9 cellular contexts compared by ENCODE assay signal in genomic region chr14:78933948-78934524, GRCh38.
DNase-seq lines count a peak whose midpoint lies in the region; ATAC-seq, FAIRE-seq and TF ChIP-seq lines count a peak whose summit lies in the region.
"Had no signal": no experiment of that assay in that cellular context is flagged by ENCODE, and none has a peak within 500 bp of the region (broad histone marks: within the 10 kb centered on the region; RNA-seq: fewer than 3 reads in every experiment).

No MANE protein-coding gene starts in this region.

- no peaks in the 10 kb centered on the region for H3K9me3 Mint-ChIP-seq in activated naive CD4-positive, alpha-beta T cell treated with anti-CD3 and anti-CD28 coated beads, Interleukin-2, amount 10 ng/mL, durations not matched to agents 7 days and 5 days

- H3K9me3 ChIP-seq in uterus: no peaks in the 10 kb centered on the region

- no peaks in the 10 kb centered on the region for H3K36me3 Mint-ChIP-seq in activated naive CD4-positive, alpha-beta T cell treated with anti-CD3 and anti-CD28 coated beads, Interleukin-2, amount 10 ng/mL, durations not matched to agents 7 days and 5 days
- H3K36me3 Mint-ChIP-seq: IgD-negative memory B cell had no signal

- no peaks in the 10 kb centered on the region for H3K36me3 ChIP-seq in kidney epithelial cell (ENCODE audit: control insufficient read depth, insufficient read depth, low read length)
- H3K36me3 ChIP-seq in uterus: no peaks in the 10 kb centered on the region

- intact Hi-C loops in uterus (cut with DNase I; ENCODE audit: low total_unique reads): no loop called here

- H3K4me1 Mint-ChIP-seq in activated naive CD4-positive, alpha-beta T cell treated with anti-CD3 and anti-CD28 coated beads, Interleukin-2, amount 10 ng/mL, durations not matched to agents 7 days and 5 days: no peaks in the 10 kb centered on the region
- H3K4me1 Mint-ChIP-seq: IgD-negative memory B cell had no signal

- no peaks in the 10 kb centered on the region for H3K27me3 Mint-ChIP-seq in activated naive CD4-positive, alpha-beta T cell treated with anti-CD3 and anti-CD28 coated beads, Interleukin-2, amount 10 ng/mL, durations not matched to agents 7 days and 5 days
- H3K27me3 Mint-ChIP-seq: IgD-negative memory B cell had no signal

- no peak overlapping the region for H3K4me3 Mint-ChIP-seq in activated naive CD4-positive, alpha-beta T cell treated with anti-CD3 and anti-CD28 coated beads, Interleukin-2, amount 10 ng/mL, durations not matched to agents 7 days and 5 days
- H3K4me3 Mint-ChIP-seq: IgD-negative memory B cell had no signal

- H3K4me3 ChIP-seq in kidney epithelial cell (ENCODE audit: low read depth, low read length) (no peak overlapping the region), uterus (no peak overlapping the region)

- H3K27ac Mint-ChIP-seq in activated naive CD4-positive, alpha-beta T cell treated with anti-CD3 and anti-CD28 coated beads, Interleukin-2, amount 10 ng/mL, durations not matched to agents 7 days and 5 days: no peak overlapping the region
- H3K27ac Mint-ChIP-seq: IgD-negative memory B cell had no signal

- peak; percentile 66 for FAIRE-seq in TTC549 (lab: Jason Lieb, UNC)

- ATAC-seq in HG03095 (IDR thresholded peaks at IDR 0.05; ENCODE audit: unreplicated experiment) (no peak), GM18502 (IDR thresholded peaks at IDR 0.05; ENCODE audit: poor library complexity, unreplicated experiment) (no peak)

- CTCF ChIA-PET in activated naive CD4-positive, alpha-beta T cell treated with anti-CD3 and anti-CD28 coated beads, Interleukin-2, amount 10 ng/mL, durations not matched to agents 7 days and 5 days (lab: Charles Lee): interaction anchor here (0.7 to 1.3 kb wide), 5 partner anchors 16 to 1848 kb away, joined by 3 to 4 read pairs (median 3); no protein-coding TSS in a partner anchor

- no peaks in the 10 kb centered on the region for H3K27me3 ChIP-seq in kidney epithelial cell (ENCODE audit: control insufficient read depth, insufficient read depth, low read length)
- no peaks in the 10 kb centered on the region for H3K27me3 ChIP-seq in uterus

- no peak overlapping the region for H3K27ac ChIP-seq in uterus

- H3K4me1 ChIP-seq in uterus: no peaks in the 10 kb centered on the region

- peak; percentile 51 for TF ChIP-seq CTCF in kidney epithelial cell (IDR thresholded peaks at IDR 0.05; ENCODE audit: insufficient read depth, low read length, poor library complexity, severe bottlenecking)
- peak in 1 of 4 experiments; percentile 17 for TF ChIP-seq CTCF in uterus (IDR thresholded peaks at IDR 0.05)

- no peak for TF ChIP-seq POLR2A in uterus (IDR thresholded peaks at IDR 0.05)

- DNase-seq in DMS 273 (lab: John Stamatoyannopoulos, UW; ENCODE audit: unreplicated experiment) (peak; percentile 49), HT1080 (ENCODE audit: low read depth) (peak; percentile 62), kidney epithelial cell (ENCODE audit: low read depth) (no peak), uterus (no peak)
- no peak for DNase-seq in activated naive CD4-positive, alpha-beta T cell treated with anti-CD3 and anti-CD28 coated beads, Interleukin-2, amount 10 ng/mL, durations not matched to agents 7 days and 5 days

Comparison
In these comparisons a context has a peak if more than half of its experiments do, and no peak if none do; other contexts are left out.
1. DNase-seq: peak in DMS 273 (single experiment) and HT1080 (single experiment); none in kidney epithelial cell (single experiment), uterus (0 of 2) and activated naive CD4-positive, alpha-beta T cell treated with anti-CD3 and anti-CD28 coated beads, Interleukin-2, amount 10 ng/mL, durations not matched to agents 7 days and 5 days (single experiment).